ENCODE assay signal across 8 cellular contexts in the genomic region with DNA sequence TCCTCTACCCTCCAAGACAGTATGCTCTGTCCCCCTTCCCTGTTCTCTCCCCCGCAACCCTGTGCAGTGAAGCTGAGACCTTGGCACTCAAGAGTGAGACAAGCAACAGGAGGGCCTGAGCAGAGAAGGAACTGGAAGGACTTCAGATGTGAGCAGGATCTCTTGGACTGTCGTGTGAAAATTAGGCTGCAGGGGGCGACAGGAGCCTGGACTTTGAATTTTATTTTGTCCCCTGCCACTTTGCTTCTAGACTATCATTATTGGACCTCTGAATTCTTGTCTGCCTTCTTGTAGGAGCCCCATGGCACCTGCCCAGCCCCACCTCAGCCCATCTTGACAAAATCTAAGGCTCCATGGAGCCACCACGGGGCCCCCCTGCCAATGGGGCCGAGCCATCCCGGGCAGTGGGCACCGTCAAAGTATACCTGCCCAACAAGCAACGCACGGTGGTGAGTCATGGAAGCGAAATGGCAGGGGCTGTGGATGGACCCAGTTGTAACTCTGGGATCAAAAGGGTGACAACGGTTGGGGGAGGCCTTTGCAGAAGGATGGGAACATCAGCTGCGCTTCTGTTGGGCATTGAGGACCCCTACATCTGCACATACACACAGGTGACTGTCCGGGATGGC. TPM values are rescaled to one million over a fixed set of nuclear protein-coding genes. Genes with fewer than 3 reads are reported as not detected.
DNase-seq lines count a peak whose midpoint lies in the region; ATAC-seq, FAIRE-seq and TF ChIP-seq lines count a peak whose summit lies in the region.

No MANE protein-coding gene starts in this region.

- no peaks in the 10 kb centered on the region for H3K9me3 ChIP-seq in gastrocnemius medialis
- no peaks in the 10 kb centered on the region for H3K9me3 ChIP-seq in vagina

- FAIRE-seq in bronchial epithelial cell (lab: Jason Lieb, UNC) = no peak

- H3K27ac ChIP-seq in gastrocnemius medialis (peak overlapping the region in 3 of 4 donors; percentile 22 to 98 (median 86)), vagina (no peak overlapping the region)

- no peak overlapping the region for H3K4me3 ChIP-seq in bronchial epithelial cell (ENCODE audit: low read depth, low read length)
- no peak overlapping the region for H3K4me3 ChIP-seq in gastrocnemius medialis
- H3K4me3 ChIP-seq in vagina = no peak overlapping the region

- H3K27me3 ChIP-seq in bronchial epithelial cell (ENCODE audit: control insufficient read depth, insufficient read depth, low read length) (no peaks in the 10 kb centered on the region), gastrocnemius medialis (no peaks in the 10 kb centered on the region), vagina (no peaks in the 10 kb centered on the region)

- TF ChIP-seq POLR2A in gastrocnemius medialis (IDR thresholded peaks at IDR 0.05) (no peak), vagina (IDR thresholded peaks at IDR 0.05) (no peak)

- no peak for ATAC-seq in gastrocnemius medialis
- ATAC-seq in HG02885 (IDR thresholded peaks at IDR 0.05; ENCODE audit: poor library complexity, unreplicated experiment) = no peak

- TF ChIP-seq CTCF in bronchial epithelial cell (IDR thresholded peaks at IDR 0.05; ENCODE audit: insufficient read depth, low read length, severe bottlenecking) (peak; percentile 45), gastrocnemius medialis (IDR thresholded peaks at IDR 0.05 in 4 of 5, conservative IDR thresholded peaks at IDR 0.05 in 1 of 5) (peak in 1 of 5 experiments; percentile 30), vagina (IDR thresholded peaks at IDR 0.05) (no peak)

- intact Hi-C loops in gastrocnemius medialis (cut with DNase I; ENCODE audit: low total_unique reads) = loop anchor here (5.0 kb wide), 1 partner anchor 465 kb away; no protein-coding TSS in a partner anchor
- intact Hi-C loops in vagina (cut with DNase I) = no loop called here

- in situ Hi-C loops in gastrocnemius medialis (cut with MboI; ENCODE audit: low sequenced_read_pairs in 4 of 4) = loop anchor here in 1 of 4 donors (10.0 kb wide), 1 partner anchor 92 kb away; the partner anchor contains the start of genes ELK1 and UXT

- peaks cover 3 to 17% of the 10 kb centered on the region in 2 donors for H3K4me1 ChIP-seq in gastrocnemius medialis
- peaks cover 24% of the 10 kb centered on the region for H3K4me1 ChIP-seq in vagina

- DNase-seq in activated CD4-positive, alpha-beta T cell treated with anti-CD3 and anti-CD28 coated beads for 48 hours = peak; percentile 57
- DNase-seq in activated CD4-positive, alpha-beta T cell treated with anti-CD3 and anti-CD28 coated beads, Interleukin-2, amount 50 U/mL, for 1 hour = no peak
- DNase-seq in NOMO-1 (lab: John Stamatoyannopoulos, UW; ENCODE audit: unreplicated experiment in 2 of 2) = peak; percentile 7 to 43
- DNase-seq in bronchial epithelial cell (ENCODE audit: low read depth) = no peak
- no peak for DNase-seq in gastrocnemius medialis
- no peak for DNase-seq in NCI-H1105 (lab: John Stamatoyannopoulos, UW)
- no peak for DNase-seq in vagina (ENCODE audit: extremely low spot score in 2 of 2)

- H3K36me3 ChIP-seq in bronchial epithelial cell (ENCODE audit: control insufficient read depth, insufficient read depth, low read length) (peaks cover 8% of the 10 kb centered on the region), gastrocnemius medialis (peaks cover 0 to 25% of the 10 kb centered on the region in 2 donors), vagina (no peaks in the 10 kb centered on the region)

RNA-seq across cellular contexts. Expression of gene ARAF, which starts 1.7 kb away (rescaled TPM):
- total RNA-seq in bronchial epithelial cell (9.2 and 10.6 TPM in 2 replicates), gastrocnemius medialis (10 to 100 TPM; 44.8 to 93.3 (median 66.7) TPM), vagina (31.4 TPM)

RNA-seq across cellular contexts. Expression of gene TIMP1, which starts 19.5 kb away (rescaled TPM):
- 32.0 and 57.1 TPM in 2 replicates for total RNA-seq in bronchial epithelial cell
- total RNA-seq in gastrocnemius medialis = 10 to 100 TPM; 15.8 to 94.8 (median 47.1) TPM
- total RNA-seq in vagina = 309 TPM

RNA-seq across cellular contexts. Expression of gene SYN1, which starts 56.9 kb away (rescaled TPM):
- 0.26 TPM in 1 of 2 replicates, not detected in the other for total RNA-seq in bronchial epithelial cell
- under 1 TPM in 2 of 4 donors, not detected in 2; 0.22 to 0.36 TPM for total RNA-seq in gastrocnemius medialis
- 2.7 TPM for total RNA-seq in vagina

Comparison
In these comparisons a context has a peak if more than half of its experiments do, and no peak if none do; other contexts are left out.
1. DNase-seq: peak in activated CD4-positive, alpha-beta T cell treated with anti-CD3 and anti-CD28 coated beads for 48 hours (single experiment) and NOMO-1 (2 of 2); none in activated CD4-positive, alpha-beta T cell treated with anti-CD3 and anti-CD28 coated beads, Interleukin-2, amount 50 U/mL, for 1 hour (single experiment), bronchial epithelial cell (single experiment), gastrocnemius medialis (0 of 2), NCI-H1105 (single experiment) and vagina (0 of 2).